Comparison of ENCODE assay signal across 21 cellular contexts in the genomic region with DNA sequence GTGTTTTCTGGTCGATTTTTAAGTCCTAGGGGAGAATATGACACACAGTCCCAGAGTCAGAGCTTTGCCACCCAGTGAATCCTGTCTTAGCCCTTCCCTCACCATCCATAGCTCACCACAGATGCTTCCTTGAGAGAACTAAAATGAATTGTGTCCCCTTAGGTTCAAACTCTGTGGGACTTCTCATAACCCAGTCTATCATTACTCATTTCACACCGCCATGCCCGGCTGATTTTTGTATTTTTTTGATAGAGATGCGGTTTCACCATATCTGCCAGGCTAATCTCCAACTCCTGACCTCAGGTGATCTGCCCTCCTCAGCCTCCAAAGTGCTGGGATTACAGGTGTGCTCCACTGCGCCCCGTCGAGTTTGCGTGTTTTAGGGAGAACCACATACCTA.
DNase-seq lines count a peak whose midpoint lies in the region; ATAC-seq, FAIRE-seq and TF ChIP-seq lines count a peak whose summit lies in the region.
"Had no signal": no experiment of that assay in that cellular context is flagged by ENCODE, and none has a peak within 500 bp of the region (broad histone marks: within the 10 kb centered on the region; RNA-seq: fewer than 3 reads in every experiment).

No MANE protein-coding gene starts in this region.

- H3K27ac Mint-ChIP-seq in H9, result peak overlapping the region in 1 of 3 experiments; percentile 9; a peak in 1 of 7 replicates

- H3K27me3 ChIP-seq in mammary epithelial cell (ENCODE audit: insufficient read depth, low read length), result no peaks in the 10 kb centered on the region
- H3K27me3 ChIP-seq in keratinocyte (ENCODE audit: control insufficient read depth, extremely low read depth, insufficient read depth, low read length), result no peaks in the 10 kb centered on the region
- H3K27me3 ChIP-seq in suprapubic skin, result no peaks in the 10 kb centered on the region
- H3K27me3 ChIP-seq in H9 (ENCODE audit: insufficient read depth, low read length), result no peaks in the 10 kb centered on the region

- no peak overlapping the region for H2BK15ac ChIP-seq in H9 (ENCODE audit: low read depth, low read length)

- no peak for TF ChIP-seq EP300 in suprapubic skin (IDR thresholded peaks at IDR 0.05)

- H3K36me3 Mint-ChIP-seq in H9 (ENCODE audit: insufficient read depth in 1 of 3, low read depth in 3 of 3), result peaks cover 5 to 15% (median 10%) of the 10 kb centered on the region in 3 experiments; a peak in 6 of 7 replicates

- H3K4ac ChIP-seq in H9 (ENCODE audit: low read depth, low read length), result no peak overlapping the region

- no peak for TF ChIP-seq CTCF in RWPE1 (conservative IDR thresholded peaks at IDR 0.05; ENCODE audit: low read depth)
- no peak for TF ChIP-seq CTCF in mammary epithelial cell (conservative IDR thresholded peaks at IDR 0.05 in 1 of 2, IDR thresholded peaks at IDR 0.05 in 1 of 2; ENCODE audit: extremely low read depth in 1 of 2, insufficient read depth in 1 of 2, low read depth in 1 of 2, low read length in 2 of 2)
- TF ChIP-seq CTCF in keratinocyte (optimal IDR thresholded peaks at IDR 0.05 in 1 of 3, IDR thresholded peaks at IDR 0.05 in 1 of 3, conservative IDR thresholded peaks at IDR 0.05 in 1 of 3; ENCODE audit: extremely low read depth in 1 of 3, insufficient read depth in 2 of 3, low read length in 3 of 3), result no peak
- no peak for TF ChIP-seq CTCF in suprapubic skin (IDR thresholded peaks at IDR 0.05)
- TF ChIP-seq CTCF in H9 (conservative IDR thresholded peaks at IDR 0.05), result no peak

- in situ Hi-C loops in mammary epithelial cell (cut with MboI; ENCODE audit: low sequenced_read_pairs in 2 of 2), result no loop called here

- peak; percentile 36 for FAIRE-seq in keratinocyte (lab: Jason Lieb, UNC)
- FAIRE-seq: G401.6, GM19239, RCC 7860 had no signal

- POLR2A ChIA-PET in RWPE1 (lab: Yijun Ruan, JAX; ENCODE audit: low non-redundant PET), result interaction anchor here (0.8 kb wide), 1 partner anchor 61 kb away, joined by 3 read pairs; no protein-coding TSS in a partner anchor

- dilution Hi-C loops in mammary epithelial cell (cut with HindIII; ENCODE audit: low sequenced_read_pairs) (no loop called here), keratinocyte (cut with MboI; ENCODE audit: extremely low pct_ligation_motif_present, low sequenced_read_pairs) (no loop called here)

- CTCF ChIA-PET in RWPE1 (lab: Yijun Ruan, JAX) (interaction anchor here (0.6 kb wide), 1 partner anchor 73 kb away, joined by 3 read pairs; no protein-coding TSS in a partner anchor), mammary epithelial cell (lab: Charles Lee; ENCODE audit: low non-redundant PET) (no interaction called here)

- H3K56ac ChIP-seq in H9 (ENCODE audit: insufficient read length, low read depth, low read length), result no peak overlapping the region

- H3K36me3 ChIP-seq in mammary epithelial cell (ENCODE audit: insufficient read depth, low read length) (no peaks in the 10 kb centered on the region), keratinocyte (ENCODE audit: control insufficient read depth in 2 of 2, extremely low read depth in 1 of 2, insufficient read depth in 2 of 2, low read length in 2 of 2) (no peaks in the 10 kb centered on the region), suprapubic skin (no peaks in the 10 kb centered on the region)

- no TSS peak for BruUV-seq in mammary epithelial cell (replicated peaks; lab: Mats Ljungman, UMichigan)

- H3K9me3 ChIP-seq in mammary epithelial cell (replicated peaks; ENCODE audit: insufficient read depth, low read length) (no peaks in the 10 kb centered on the region), keratinocyte (ENCODE audit: control insufficient read depth, low read depth, low read length) (no peaks in the 10 kb centered on the region), suprapubic skin (no peaks in the 10 kb centered on the region), H9 (ENCODE audit: control insufficient read depth, low read depth, low read length) (no peaks in the 10 kb centered on the region)

- H3K4me2 ChIP-seq in mammary epithelial cell (ENCODE audit: insufficient read depth, low read depth, low read length) (peak overlapping the region; percentile 65), keratinocyte (ENCODE audit: control insufficient read depth, extremely low read depth, insufficient read depth, low read depth, low read length) (peak overlapping the region; percentile 72), H9 (ENCODE audit: insufficient read depth, insufficient read length, low read length) (no peak overlapping the region)

- H4K91ac ChIP-seq in H9 (ENCODE audit: insufficient read length, low read depth, low read length), result no peak overlapping the region

- peak overlapping the region; percentile 96 for H3K27ac ChIP-seq in RWPE1
- peak overlapping the region; percentile 82 for H3K27ac ChIP-seq in mammary epithelial cell (ENCODE audit: insufficient read depth, low read depth, low read length)
- H3K27ac ChIP-seq in keratinocyte (ENCODE audit: control insufficient read depth, insufficient read depth, low read length), result peak overlapping the region; percentile 94
- peak overlapping the region; percentile 64 for H3K27ac ChIP-seq in suprapubic skin
- no peak overlapping the region for H3K27ac ChIP-seq in H9 (ENCODE audit: insufficient read length, low read depth, low read length)
- H3K27ac ChIP-seq: GM23248, SK-N-MC had no signal

- no peak overlapping the region for H2BK20ac ChIP-seq in H9 (ENCODE audit: low read depth, low read length, poor library complexity, severe bottlenecking)

- 91% methylated on average over 8 of the region's 8 CpGs for WGBS in mammary epithelial cell (ENCODE audit: low coverage, missing lambda C conversion rate)
- WGBS in suprapubic skin, result 86% methylated on average over 8 of the region's 8 CpGs
- WGBS in H9 (ENCODE audit: extremely low coverage, insufficient read length, low lambda C conversion rate), result no CpG with 5 or more reads among the region's 8 CpGs

- intact Hi-C loops in mammary epithelial cell (cut with micrococcal nuclease), result loop anchor here (2.0 kb wide), 1 partner anchor 65 kb away; no protein-coding TSS in a partner anchor

- H2BK12ac ChIP-seq in H9 (ENCODE audit: insufficient read length, low read depth, low read length), result no peak overlapping the region

- no peak overlapping the region for H4K8ac ChIP-seq in H9 (replicated peaks; ENCODE audit: insufficient read length, low read depth, low read length)

- peaks cover 24% of the 10 kb centered on the region for H3K4me1 ChIP-seq in mammary epithelial cell (ENCODE audit: insufficient read depth, low read length)
- peaks cover 24% of the 10 kb centered on the region for H3K4me1 ChIP-seq in keratinocyte (ENCODE audit: control insufficient read depth, extremely low read depth, insufficient read depth, low read length)
- H3K4me1 ChIP-seq in suprapubic skin, result peaks cover 7% of the 10 kb centered on the region
- H3K4me1 ChIP-seq in H9 (ENCODE audit: insufficient read depth, low read length), result no peaks in the 10 kb centered on the region

- no peak overlapping the region for H3K14ac ChIP-seq in H9 (ENCODE audit: insufficient read depth, low read length)

- H4K20me1 ChIP-seq in mammary epithelial cell (ENCODE audit: insufficient read depth, low read length), result no peaks in the 10 kb centered on the region
- H4K20me1 ChIP-seq in keratinocyte (ENCODE audit: control insufficient read depth, extremely low read depth, insufficient read depth, low read length), result no peaks in the 10 kb centered on the region
- H4K20me1 ChIP-seq in H9 (ENCODE audit: control insufficient read depth, insufficient read depth, insufficient read length), result no peaks in the 10 kb centered on the region

- no peak for TF ChIP-seq POLR2A in suprapubic skin (IDR thresholded peaks at IDR 0.05)

- no peak for ATAC-seq in SK-N-SH treated with all-trans-retinoic acid at 6 μM for 48 hours

- H3K4me3 ChIP-seq in mammary epithelial cell (replicated peaks in 1 of 3; ENCODE audit: insufficient read depth in 1 of 3, low read depth in 2 of 3, low read length in 3 of 3), result no peak overlapping the region
- H3K4me3 ChIP-seq in keratinocyte (ENCODE audit: control insufficient read depth in 2 of 3, extremely low read depth in 1 of 3, insufficient read depth in 2 of 3, low read depth in 1 of 3, low read length in 3 of 3), result no peak overlapping the region
- no peak overlapping the region for H3K4me3 ChIP-seq in suprapubic skin
- H3K4me3 ChIP-seq: GM23248, SK-N-MC had no signal

- peak overlapping the region; percentile 31 for H2AFZ ChIP-seq in mammary epithelial cell (ENCODE audit: low read depth, low read length)
- H2AFZ ChIP-seq in keratinocyte (ENCODE audit: control insufficient read depth, low read length), result peak overlapping the region; percentile 9
- no peak overlapping the region for H2AFZ ChIP-seq in H9 (ENCODE audit: low read length)
- H2AFZ ChIP-seq: GM23248 had no signal

- no peak overlapping the region for H3K18ac ChIP-seq in H9 (ENCODE audit: insufficient read length, low read depth, low read length)

- H3K23ac ChIP-seq in H9 (ENCODE audit: insufficient read length, low read depth, low read length), result no peak overlapping the region

- H4K5ac ChIP-seq in H9 (ENCODE audit: insufficient read length, low read depth, low read length), result no peak overlapping the region

- no peaks in the 10 kb centered on the region for H3K23me2 ChIP-seq in H9 (ENCODE audit: insufficient read length, low read depth, low read length, poor library complexity, severe bottlenecking)

- no peak overlapping the region for H2AK5ac ChIP-seq in H9 (ENCODE audit: insufficient read length, low read length)

- DNase-seq in RWPE1 (ENCODE audit: low spot score) (no peak), mammary epithelial cell (no peak), keratinocyte (ENCODE audit: low read depth, low spot score) (no peak), suprapubic skin (ENCODE audit: low spot score in 2 of 2) (no peak), H9 (no peak), NCI-H526 treated with DMSO at 0.1 percent for 48 hours (lab: John Stamatoyannopoulos, UW) (no peak)
- DNase-seq: ACHN; C1 segment of cervical spinal cord; HCEC 1CT; NCI-H1105; NCI-H2081; NCI-H2171 treated with DMSO at 0.1 percent for 48 hours; NCI-H446; NCI-H69; NK-92 treated with Interleukin-12 subunit alpha and Interleukin-12 subunit beta, amount 100 ng/mL, for 24 hours had no signal

- H3K9me1 ChIP-seq in keratinocyte (ENCODE audit: control insufficient read depth, extremely low read depth, insufficient read depth, low read length), result no peaks in the 10 kb centered on the region

- H3T11ph ChIP-seq in H9 (ENCODE audit: low read length), result no peak overlapping the region

- peaks cover 11 to 15% of the 10 kb centered on the region in 2 experiments; a peak in 4 of 5 replicates for H3K9me3 Mint-ChIP-seq in H9

- H3K4me1 Mint-ChIP-seq in H9, result no peaks in the 10 kb centered on the region

- H2BK120ac ChIP-seq in H9 (ENCODE audit: low read depth, low read length, poor library complexity, severe bottlenecking), result no peak overlapping the region

- H2BK5ac ChIP-seq in H9 (ENCODE audit: insufficient read length, low read length), result no peak overlapping the region

- H3K4me3 Mint-ChIP-seq in H9, result no peak overlapping the region

- no peaks in the 10 kb centered on the region for H3K79me1 ChIP-seq in H9 (ENCODE audit: insufficient read depth, low read depth, low read length, poor library complexity, severe bottlenecking)

- H3K79me2 ChIP-seq in mammary epithelial cell (ENCODE audit: insufficient read depth, low read length) (no peaks in the 10 kb centered on the region), keratinocyte (ENCODE audit: control insufficient read depth, insufficient read depth, low read length) (no peaks in the 10 kb centered on the region), H9 (ENCODE audit: insufficient read depth, low read length) (no peaks in the 10 kb centered on the region)

- H3K27me3 Mint-ChIP-seq in H9 (ENCODE audit: low read depth), result no peaks in the 10 kb centered on the region

- peak overlapping the region; percentile 20 for H3K9ac ChIP-seq in mammary epithelial cell (ENCODE audit: insufficient read depth, low read length)
- H3K9ac ChIP-seq in keratinocyte (ENCODE audit: control insufficient read depth, extremely low read depth, insufficient read depth, low read length), result peak overlapping the region; percentile 69
- H3K9ac ChIP-seq in H9 (ENCODE audit: extremely low read depth, insufficient read length, low read length), result no peak overlapping the region
- H3K9ac ChIP-seq: GM23248 had no signal
